24 cellular contexts compared by ENCODE assay signal in the genomic region with DNA sequence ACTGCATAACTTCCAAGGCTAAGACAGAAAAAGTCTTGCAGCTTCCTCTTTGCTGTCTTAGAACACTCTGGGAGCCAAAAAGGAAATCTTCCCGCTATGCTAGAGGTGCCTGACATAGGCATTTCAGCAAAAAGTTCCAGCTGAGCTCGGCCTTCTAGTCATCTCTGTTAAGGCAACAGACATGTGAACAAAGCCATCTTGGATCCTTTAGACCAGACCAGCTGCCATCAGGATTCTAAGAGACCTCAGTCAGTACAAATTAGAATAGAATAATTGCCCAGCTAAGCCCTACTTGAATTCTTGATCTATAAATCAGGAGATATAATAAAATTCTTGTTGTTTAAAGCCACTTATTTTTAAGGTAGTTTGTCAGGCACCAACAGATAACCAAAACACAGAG. TPM values are rescaled to one million over a fixed set of nuclear protein-coding genes. Genes with fewer than 3 reads are reported as not detected.
"Had no signal": no experiment of that assay in that cellular context is flagged by ENCODE, and none has a peak within 500 bp of the region (broad histone marks: within the 10 kb centered on the region; RNA-seq: fewer than 3 reads in every experiment).

No MANE protein-coding gene starts in this region.

- H3K4me1 ChIP-seq: adrenal gland, parathyroid adenoma, psoas muscle had no signal

- H3K36me3 ChIP-seq: adrenal gland, heart right ventricle, right atrium auricular region, transverse colon had no signal

- DNase-seq: activated CD4-positive, alpha-beta T cell treated with anti-CD3 and anti-CD28 coated beads for 36 hours; activated CD4-positive, CD25-positive, alpha-beta regulatory T cell; activated CD8-positive, alpha-beta memory T cell treated with anti-CD3 and anti-CD28 coated beads, Interleukin-2, amount 10 ng/mL, durations not matched to agents 7 days and 5 days; activated CD8-positive, alpha-beta T cell treated with anti-CD3 and anti-CD28 coated beads, Interleukin-2, amount 10 ng/mL, durations not matched to agents 7 days and 5 days; activated naive CD4-positive, alpha-beta T cell; activated T-cell treated with anti-CD3 and anti-CD28 coated beads, Interleukin-2, amount 50 U/mL, for 48 hours; adrenal gland; aorta; cortex of kidney; effector memory CD8-positive, alpha-beta T cell; erythroblast; foreskin melanocyte; heart right ventricle; naive thymus-derived CD4-positive, alpha-beta T cell; occipital lobe; psoas muscle; stimulated activated CD4-positive, alpha-beta T cell treated with anti-CD3 and anti-CD28 coated beads, Interleukin-12 subunit alpha, Interleukin-12 subunit beta, amount 100 ng/mL, for 4 hours; stimulated activated CD4-positive, alpha-beta T cell treated with anti-CD3 and anti-CD28 coated beads, Interleukin-4, amount 100 ng/mL, for 1 hour; stimulated activated naive CD8-positive, alpha-beta T cell treated with anti-CD3 and anti-CD28 coated beads, Interleukin-15, Interleukin-2, amounts not matched to agents 100 U/mL and 50 U/mL, for 24 hours; testis; transverse colon had no signal

- H3K79me2 ChIP-seq: parathyroid adenoma had no signal

- H3K9me3 ChIP-seq: adrenal gland, heart right ventricle, psoas muscle, right atrium auricular region, testis, transverse colon had no signal

- H3K9ac ChIP-seq: parathyroid adenoma had no signal

- ATAC-seq: activated CD4-positive, alpha-beta T cell treated with anti-CD3 and anti-CD28 coated beads for 36 hours; activated CD8-positive, alpha-beta memory T cell treated with anti-CD3 and anti-CD28 coated beads, Interleukin-2, amount 10 ng/mL, durations not matched to agents 7 days and 5 days; activated CD8-positive, alpha-beta T cell treated with anti-CD3 and anti-CD28 coated beads, Interleukin-2, amount 10 ng/mL, durations not matched to agents 7 days and 5 days; effector memory CD8-positive, alpha-beta T cell; heart right ventricle; naive thymus-derived CD4-positive, alpha-beta T cell; psoas muscle; stimulated activated naive CD8-positive, alpha-beta T cell treated with anti-CD3 and anti-CD28 coated beads, Interleukin-15, Interleukin-2, amounts not matched to agents 100 U/mL and 50 U/mL, for 24 hours had no signal

- H2AFZ ChIP-seq: parathyroid adenoma had no signal

- H3K4me3 ChIP-seq: adrenal gland, heart right ventricle, lung, psoas muscle, right atrium auricular region, testis, transverse colon had no signal

- H3K27me3 ChIP-seq: adrenal gland, heart right ventricle, right atrium auricular region, testis, transverse colon had no signal

- H3K27ac ChIP-seq: adrenal gland, parathyroid adenoma, psoas muscle, right atrium auricular region had no signal

RNA-seq across cellular contexts. Expression of gene COL1A2, which starts 16.3 kb away (rescaled TPM):
- polyA plus RNA-seq: naive thymus-derived CD4-positive, alpha-beta T cell had no signal
